Comparison of ENCODE assay signal across 9 cellular contexts in the genomic region with DNA sequence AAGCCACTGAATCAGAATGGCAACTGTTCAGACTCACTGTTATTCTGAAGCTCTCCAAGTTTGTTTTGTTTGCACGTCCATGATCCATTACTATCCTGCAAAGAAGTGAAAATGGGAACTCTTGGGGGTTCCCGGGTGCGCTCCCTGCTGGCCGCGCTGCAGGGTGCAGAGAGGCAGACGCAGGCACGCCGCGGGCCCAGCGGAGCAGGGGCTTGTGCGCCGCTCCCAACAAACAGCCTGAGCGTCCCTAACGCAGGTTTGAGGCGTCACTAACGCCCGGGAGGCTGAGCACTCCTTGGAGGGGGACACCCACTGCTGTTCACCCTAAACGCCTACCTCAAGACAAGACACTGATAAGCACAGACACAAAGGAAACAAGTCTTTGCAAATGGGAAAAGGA. TPM values are rescaled to one million over a fixed set of nuclear protein-coding genes. Genes with fewer than 3 reads are reported as not detected.
DNase-seq lines count a peak whose midpoint lies in the region; ATAC-seq and TF ChIP-seq lines count a peak whose summit lies in the region.
"Had no signal": no experiment of that assay in that cellular context is flagged by ENCODE, and none has a peak within 500 bp of the region (broad histone marks: within the 10 kb centered on the region; RNA-seq: fewer than 3 reads in every experiment).

No MANE protein-coding gene starts in this region.

- no peak for TF ChIP-seq POLR2A in gastroesophageal sphincter (IDR thresholded peaks at IDR 0.05)

- peak; percentile 43 for ATAC-seq in gastroesophageal sphincter
- no peak for ATAC-seq in GM18870 (IDR thresholded peaks at IDR 0.05; ENCODE audit: unreplicated experiment)
- no peak for ATAC-seq in T-helper 17 cell
- ATAC-seq in HG03442 (IDR thresholded peaks at IDR 0.05; ENCODE audit: unreplicated experiment): no peak

- DNase-seq in neural progenitor cell (ENCODE audit: low spot score) (peak; percentile 67), T-helper 17 cell (no peak), NCI-H1436 treated with DMSO at 0.1 percent for 48 hours (lab: John Stamatoyannopoulos, UW) (no peak)
- DNase-seq: GOT3 had no signal

- H3K9ac ChIP-seq in OCI-LY1 (ENCODE audit: low read length) (no peak overlapping the region), neural progenitor cell (no peak overlapping the region)

- H3K79me2 ChIP-seq in OCI-LY1 (ENCODE audit: insufficient read depth, low read length) (no peaks in the 10 kb centered on the region), neural progenitor cell (ENCODE audit: low read depth) (no peaks in the 10 kb centered on the region)

- H3K4me3 ChIP-seq in OCI-LY1 (ENCODE audit: low read depth, low read length, poor library complexity, severe bottlenecking): no peak overlapping the region
- no peak overlapping the region for H3K4me3 ChIP-seq in gastroesophageal sphincter
- H3K4me3 ChIP-seq in neural progenitor cell: no peak overlapping the region

- H3K27me3 ChIP-seq in OCI-LY1 (ENCODE audit: insufficient read depth, low read length): 0 out of 2 replicates have a peak, but pooled peaks cover 5% of the 10 kb centered on the region
- peaks cover 4% of the 10 kb centered on the region for H3K27me3 ChIP-seq in gastroesophageal sphincter
- H3K27me3 ChIP-seq in neural progenitor cell: peaks cover 38% of the 10 kb centered on the region

- no peaks in the 10 kb centered on the region for H3K4me1 Mint-ChIP-seq in neural progenitor cell
- no peaks in the 10 kb centered on the region for H3K4me1 Mint-ChIP-seq in T-helper 17 cell

- H3K27me3 Mint-ChIP-seq in neural progenitor cell (ENCODE audit: insufficient read depth, low read depth): peaks cover 3% of the 10 kb centered on the region
- peaks cover 36% of the 10 kb centered on the region for H3K27me3 Mint-ChIP-seq in T-helper 17 cell

- TF ChIP-seq EP300 in gastroesophageal sphincter (IDR thresholded peaks at IDR 0.05): no peak

- H3K27ac ChIP-seq in OCI-LY1 (ENCODE audit: low read depth, low read length, poor library complexity, severe bottlenecking) (no peak overlapping the region), gastroesophageal sphincter (no peak overlapping the region), neural progenitor cell (no peak overlapping the region)

- H4K20me1 ChIP-seq in OCI-LY1 (ENCODE audit: insufficient read depth, low read length) (no peaks in the 10 kb centered on the region), neural progenitor cell (ENCODE audit: low read depth) (no peaks in the 10 kb centered on the region)

- H3K4me3 Mint-ChIP-seq in neural progenitor cell (no peak overlapping the region), T-helper 17 cell (no peak overlapping the region)

- no peak overlapping the region for H3K27ac Mint-ChIP-seq in neural progenitor cell
- no peak overlapping the region for H3K27ac Mint-ChIP-seq in T-helper 17 cell

- H3K4me2 ChIP-seq in OCI-LY1 (ENCODE audit: low read length) (no peak overlapping the region), neural progenitor cell (peak overlapping the region; percentile 21)

- H3F3A ChIP-seq in OCI-LY1 (ENCODE audit: insufficient read depth, low read length) (no peaks in the 10 kb centered on the region), neural progenitor cell (ENCODE audit: low read depth) (no peaks in the 10 kb centered on the region)

- WGBS in gastroesophageal sphincter (ENCODE audit: low coverage in 1 of 2), 2 donors: 7% methylated on average over 3 of the region's 18 CpGs; no CpG with 5 or more reads in 1 of the 2 donors

- H3K4me1 ChIP-seq in OCI-LY1 (ENCODE audit: insufficient read depth, low read length, severe bottlenecking) (no peaks in the 10 kb centered on the region), gastroesophageal sphincter (no peaks in the 10 kb centered on the region), neural progenitor cell (peaks cover 8% of the 10 kb centered on the region)

- H3K9me3 Mint-ChIP-seq in neural progenitor cell: no peaks in the 10 kb centered on the region

- H2AFZ ChIP-seq in OCI-LY1 (ENCODE audit: low read length): no peak overlapping the region
- H2AFZ ChIP-seq in neural progenitor cell (replicated peaks): no peak overlapping the region

- TF ChIP-seq CTCF in GM12872 (IDR thresholded peaks at IDR 0.05; ENCODE audit: insufficient read depth, low read depth, low read length) (peak; percentile 75), OCI-LY1 (IDR thresholded peaks at IDR 0.05; ENCODE audit: low read length) (peak; percentile 52), gastroesophageal sphincter (IDR thresholded peaks at IDR 0.05) (peak in 1 of 4 experiments; percentile 56), neural progenitor cell (IDR thresholded peaks at IDR 0.05) (peak; percentile 58)

- H3K36me3 ChIP-seq in OCI-LY1 (ENCODE audit: insufficient read depth, low read length) (no peaks in the 10 kb centered on the region), gastroesophageal sphincter (no peaks in the 10 kb centered on the region), neural progenitor cell (no peaks in the 10 kb centered on the region)

- no peaks in the 10 kb centered on the region for H3K9me2 ChIP-seq in OCI-LY1 (ENCODE audit: low read depth, low read length)

- H3K36me3 Mint-ChIP-seq in neural progenitor cell (no peaks in the 10 kb centered on the region), T-helper 17 cell (ENCODE audit: low read depth) (no peaks in the 10 kb centered on the region)

- H3K9me3 ChIP-seq in OCI-LY1 (ENCODE audit: low read length) (no peaks in the 10 kb centered on the region), gastroesophageal sphincter (no peaks in the 10 kb centered on the region), neural progenitor cell (ENCODE audit: low read depth) (no peaks in the 10 kb centered on the region), T-helper 17 cell (ENCODE audit: control insufficient read depth, low read length, poor library complexity, severe bottlenecking) (no peaks in the 10 kb centered on the region)

RNA-seq across cellular contexts. Expression of gene PIEZO2, which starts 14.3 kb away (rescaled TPM):
- 1 to 10 TPM in 3 of 4 donors, under 1 TPM in 1; 0.64 to 1.8 (median 1.6) TPM for total RNA-seq in gastroesophageal sphincter
- total RNA-seq in neural progenitor cell (ENCODE audit: low replicate concordance): 4.2 and 4.4 TPM in 2 replicates
- not detected for total RNA-seq in T-helper 17 cell
